ENCODE assay signal across 2 cellular contexts in genomic region chr1:231576804-231577718, GRCh38.
TF ChIP-seq lines count a peak whose summit lies in the region.

No MANE protein-coding gene starts in this region.

TF ChIP-seq in HepG2, 621 proteins besides CTCF, POLR2A, EP300 and RAD21 (continues in another document):
- no peak for TF ChIP-seq ZNF10 (CRISPR knock-in tag; IDR thresholded peaks at IDR 0.05; ENCODE audit: borderline replicate concordance, low read depth)
- TF ChIP-seq TEAD3 (CRISPR knock-in tag; optimal IDR thresholded peaks at IDR 0.05; ENCODE audit: borderline replicate concordance), result peak; percentile 23
- 0 out of 2 replicates have a peak, but pooled peaks have one; percentile 41 for TF ChIP-seq ELF3 (CRISPR knock-in tag; IDR thresholded peaks at IDR 0.05)
- no peak for TF ChIP-seq ZNF496 (CRISPR knock-in tag; IDR thresholded peaks at IDR 0.05; ENCODE audit: insufficient replicate concordance)
- no peak for TF ChIP-seq ZNF737 (CRISPR knock-in tag; IDR thresholded peaks at IDR 0.05; ENCODE audit: borderline replicate concordance)
- TF ChIP-seq ZNF232 (CRISPR knock-in tag; IDR thresholded peaks at IDR 0.05; ENCODE audit: borderline replicate concordance), result no peak
- no peak for TF ChIP-seq ZSCAN31 (CRISPR knock-in tag; IDR thresholded peaks at IDR 0.05; ENCODE audit: low read depth)
- peak; percentile 61; the same call in 1 of the 2 replicates for TF ChIP-seq SAP130 (CRISPR knock-in tag; IDR thresholded peaks at IDR 0.05; ENCODE audit: low read depth)
- TF ChIP-seq ZNF839 (CRISPR knock-in tag; IDR thresholded peaks at IDR 0.05; ENCODE audit: borderline replicate concordance), result no peak
- 0 out of 2 replicates have a peak, but pooled peaks have one; percentile 46 for TF ChIP-seq HNF1A (IDR thresholded peaks at IDR 0.05; ENCODE audit: low read depth)
- no peak for TF ChIP-seq HNF1A (CRISPR knock-in tag; IDR thresholded peaks at IDR 0.05; ENCODE audit: borderline replicate concordance)
- TF ChIP-seq TBX3 (IDR thresholded peaks at IDR 0.05; ENCODE audit: borderline replicate concordance), result peak; percentile 44; the same call in 1 of the 2 replicates
- peak; percentile 47; the same call in 1 of the 2 replicates for TF ChIP-seq RXRB (CRISPR knock-in tag; IDR thresholded peaks at IDR 0.05; ENCODE audit: borderline replicate concordance)
- no peak for TF ChIP-seq ZNF720 (CRISPR knock-in tag; IDR thresholded peaks at IDR 0.05)
- no peak for TF ChIP-seq ZNF205 (CRISPR knock-in tag; IDR thresholded peaks at IDR 0.05)
- no peak for TF ChIP-seq BRCA1 (CRISPR knock-in tag; IDR thresholded peaks at IDR 0.05)
- peak; percentile 55; the same call in 1 of the 2 replicates for TF ChIP-seq HDAC2 (CRISPR knock-in tag; IDR thresholded peaks at IDR 0.05)
- TF ChIP-seq CREM (IDR thresholded peaks at IDR 0.05), result peak; percentile 49
- TF ChIP-seq CREM (CRISPR knock-in tag; IDR thresholded peaks at IDR 0.05), result no peak
- no peak for TF ChIP-seq ZNF317 (CRISPR knock-in tag; IDR thresholded peaks at IDR 0.05)
- TF ChIP-seq SOX13 (IDR thresholded peaks at IDR 0.05), result no peak
- TF ChIP-seq SOX13 (CRISPR knock-in tag; conservative IDR thresholded peaks at IDR 0.05 in 1 of 2, IDR thresholded peaks at IDR 0.05 in 1 of 2), result peak in 1 of 2 experiments; percentile 73; a peak in 1 of 4 replicates
- no peak for TF ChIP-seq CREB1 (IDR thresholded peaks at IDR 0.05)
- peak; percentile 45; the same call in 1 of the 2 replicates for TF ChIP-seq CREB1 (CRISPR knock-in tag; IDR thresholded peaks at IDR 0.05)
- no peak for TF ChIP-seq KDM3A (CRISPR knock-in tag; IDR thresholded peaks at IDR 0.05; ENCODE audit: low read depth)
- TF ChIP-seq ZNF558 (CRISPR knock-in tag; IDR thresholded peaks at IDR 0.05; ENCODE audit: borderline replicate concordance), result no peak
- TF ChIP-seq TOE1 (CRISPR knock-in tag; IDR thresholded peaks at IDR 0.05), result no peak
- TF ChIP-seq MIER3 (CRISPR knock-in tag; IDR thresholded peaks at IDR 0.05; ENCODE audit: borderline replicate concordance), result 0 out of 2 replicates have a peak, but pooled peaks have one; percentile 25
- 0 out of 2 replicates have a peak, but pooled peaks have one; percentile 43 for TF ChIP-seq ZNF335 (CRISPR knock-in tag; IDR thresholded peaks at IDR 0.05)

TF ChIP-seq in HEK293, 187 proteins besides CTCF, POLR2A, EP300 and RAD21:
- peak; percentile 57; the same call in 1 of the 2 replicates for TF ChIP-seq ZNF518A (tag by site-specific recombination; conservative IDR thresholded peaks at IDR 0.05; ENCODE audit: low read depth)
- 0 out of 2 replicates have a peak, but pooled peaks have one; percentile 16 for TF ChIP-seq ZBTB8A (tag by site-specific recombination; IDR thresholded peaks at IDR 0.05)
- TF ChIP-seq ZNF148 (tag by site-specific recombination; IDR thresholded peaks at IDR 0.05; ENCODE audit: borderline replicate concordance), result no peak
- TF ChIP-seq ZSCAN4 (tag by site-specific recombination; IDR thresholded peaks at IDR 0.05), result no peak
- TF ChIP-seq ZNF140 (tag by site-specific recombination; IDR thresholded peaks at IDR 0.05), result peak; percentile 28; the same call in 1 of the 2 replicates
